8 cellular contexts compared by ENCODE assay signal in the genomic region with DNA sequence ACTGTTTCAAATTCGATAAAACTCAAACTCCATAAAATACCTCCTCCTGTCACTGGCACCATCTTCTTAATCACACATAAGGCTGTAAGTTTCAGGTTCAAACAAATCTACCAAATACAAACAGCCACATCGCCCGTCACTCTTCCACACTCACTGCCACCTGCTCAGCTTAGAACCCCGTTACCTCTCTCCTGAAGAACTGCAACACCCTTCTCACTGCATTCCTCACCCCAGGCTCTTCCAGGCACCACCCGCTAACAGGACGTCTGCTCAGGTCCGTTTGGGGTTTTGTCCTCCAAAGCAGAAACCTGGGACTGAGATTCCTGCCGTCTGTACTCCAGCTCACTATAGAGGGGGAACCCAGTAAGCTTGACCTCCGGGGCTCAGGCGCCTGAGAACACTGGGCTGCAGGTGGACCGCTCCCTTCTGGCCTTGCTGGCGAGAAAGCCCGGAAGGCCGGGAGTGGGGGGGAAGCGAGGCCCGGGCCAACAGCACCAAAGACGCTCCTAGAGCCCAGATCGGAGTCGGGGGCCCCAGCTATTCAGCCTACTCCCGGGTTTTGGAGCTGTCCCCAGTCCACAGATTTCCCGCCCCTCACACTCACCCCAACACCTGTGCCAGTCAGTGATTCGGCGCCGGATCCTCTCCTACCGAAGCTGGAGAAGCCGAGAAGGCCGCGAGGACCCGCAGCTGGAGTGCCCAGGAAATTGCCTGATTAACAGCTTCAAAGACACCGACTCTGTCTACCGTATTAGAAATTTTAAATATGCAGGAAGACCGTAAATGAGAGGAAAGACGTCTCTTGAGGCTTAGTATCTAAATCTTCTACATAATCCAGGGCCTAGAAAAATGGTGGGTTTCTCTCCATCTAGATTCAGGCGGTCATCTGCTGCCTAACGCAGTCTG. TPM values are rescaled to one million over a fixed set of nuclear protein-coding genes. Genes with fewer than 3 reads are reported as not detected.
A peak's percentile ranks its signal among the peaks of the same experiment; 100 is the strongest.
DNase-seq lines count a peak whose midpoint lies in the region; ATAC-seq and TF ChIP-seq lines count a peak whose summit lies in the region.

A gene with protein sequence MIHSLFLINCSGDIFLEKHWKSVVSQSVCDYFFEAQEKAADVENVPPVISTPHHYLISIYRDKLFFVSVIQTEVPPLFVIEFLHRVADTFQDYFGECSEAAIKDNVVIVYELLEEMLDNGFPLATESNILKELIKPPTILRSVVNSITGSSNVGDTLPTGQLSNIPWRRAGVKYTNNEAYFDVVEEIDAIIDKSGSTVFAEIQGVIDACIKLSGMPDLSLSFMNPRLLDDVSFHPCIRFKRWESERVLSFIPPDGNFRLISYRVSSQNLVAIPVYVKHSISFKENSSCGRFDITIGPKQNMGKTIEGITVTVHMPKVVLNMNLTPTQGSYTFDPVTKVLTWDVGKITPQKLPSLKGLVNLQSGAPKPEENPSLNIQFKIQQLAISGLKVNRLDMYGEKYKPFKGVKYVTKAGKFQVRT (minus strand): TSS at position 678 of the 906 bp plus-strand sequence. CDS start 12,449 bp downstream, outside the sequence.

- peak within 1 kb of the TSS; percentile 93 for H3K27ac ChIP-seq in 22Rv1

- H3K4me3 ChIP-seq in endocrine pancreas (ENCODE audit: control insufficient read depth, insufficient read depth, low read length) (peak within 1 kb of the TSS; percentile 96), mucosa of stomach (ENCODE audit: low read length) (peak within 1 kb of the TSS; percentile 91)

- H3K36me3 ChIP-seq in endocrine pancreas (ENCODE audit: control insufficient read depth, insufficient read depth, low read length) (no peaks in the 10 kb centered on the region), mucosa of stomach (ENCODE audit: control insufficient read depth, insufficient read depth, low read length) (no peaks in the 10 kb centered on the region)

- H3K9ac ChIP-seq in endocrine pancreas (ENCODE audit: control insufficient read depth, insufficient read depth, low read length) (peak within 1 kb of the TSS; percentile 87), mucosa of stomach (ENCODE audit: low read length) (peak within 1 kb of the TSS; percentile 88)

- peak; percentile 5 for DNase-seq in NCI-H460 (ENCODE audit: extremely low read depth, low read depth)
- peak; percentile 53 to 61 for DNase-seq in activated CD8-positive, alpha-beta memory T cell treated with anti-CD3 and anti-CD28 coated beads for 4 hours (ENCODE audit: low read depth in 2 of 2)
- peak; percentile 85 for DNase-seq in stimulated activated CD8-positive, alpha-beta memory T cell treated with anti-CD3 and anti-CD28 coated beads, Interleukin-4, amount 100 ng/mL, for 48 hours

- no peaks in the 10 kb centered on the region for H3K9me3 ChIP-seq in endocrine pancreas (ENCODE audit: control insufficient read depth, low read length)
- no peaks in the 10 kb centered on the region for H3K9me3 ChIP-seq in mucosa of stomach (ENCODE audit: control insufficient read depth, low read length)

- H3K27me3 ChIP-seq in endocrine pancreas (ENCODE audit: control insufficient read depth, insufficient read depth, low read length) (no peaks in the 10 kb centered on the region), mucosa of stomach (ENCODE audit: control insufficient read depth, insufficient read depth, low read length) (no peaks in the 10 kb centered on the region)

- peaks cover 20% of the 10 kb centered on the region for H3K4me1 ChIP-seq in endocrine pancreas (ENCODE audit: control insufficient read depth, insufficient read depth, low read length)
- H3K4me1 ChIP-seq in mucosa of stomach (ENCODE audit: control insufficient read depth, insufficient read depth, low read length): peaks cover 3% of the 10 kb centered on the region

- TF ChIP-seq CTCF in 22Rv1 (IDR thresholded peaks at IDR 0.05): no peak

- ATAC-seq in GM18517 (IDR thresholded peaks at IDR 0.05; ENCODE audit: unreplicated experiment) (peak; percentile 34), HG03025 (IDR thresholded peaks at IDR 0.05; ENCODE audit: low FRiP score, unreplicated experiment) (peak; percentile 14)

RNA-seq across cellular contexts. Expression of the gene that starts here (rescaled TPM):
- 49.8 and 60.6 TPM in 2 replicates for total RNA-seq in NCI-H460 (2014; rRNA removed; shearing (Covaris generic))
- 27.7 and 32.0 TPM in 2 replicates for polyA plus RNA-seq in NCI-H460 (2014; cell fraction: nucleus; rRNA removed)

Comparison
In these comparisons a context has a peak if more than half of its experiments do, and no peak if none do; other contexts are left out.
1. Peak in every context shown above with its lines: DNase-seq, ATAC-seq, H3K4me3 ChIP-seq and H3K27ac ChIP-seq.
2. DNase-seq: peak in every context shown above with its lines; median percentile 85 in stimulated activated CD8-positive, alpha-beta memory T cell treated with anti-CD3 and anti-CD28 coated beads, Interleukin-4, amount 100 ng/mL, for 48 hours; 57 in activated CD8-positive, alpha-beta memory T cell treated with anti-CD3 and anti-CD28 coated beads for 4 hours; 5 in NCI-H460.